ENCODE assay signal across 8 cellular contexts in the genomic region with DNA sequence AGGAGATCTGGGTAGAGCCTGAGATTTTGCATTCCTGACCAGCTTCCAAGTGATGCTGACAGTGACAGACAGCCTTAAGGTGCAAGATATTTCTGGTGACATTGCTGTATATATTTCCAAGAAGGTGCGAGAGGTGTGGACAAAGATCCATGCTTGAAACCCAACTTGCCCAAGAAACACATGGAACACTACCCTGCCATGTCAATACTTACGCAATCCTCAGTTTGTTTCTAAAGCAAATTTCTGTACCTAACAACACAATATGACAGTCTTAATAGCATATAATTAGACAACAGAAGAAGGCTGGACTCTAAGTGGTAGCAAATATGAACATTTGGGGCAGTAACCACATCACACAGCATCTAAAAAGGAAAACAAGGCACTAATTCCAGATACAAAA.
"Had no signal": no experiment of that assay in that cellular context is flagged by ENCODE, and none has a peak within 500 bp of the region (broad histone marks: within the 10 kb centered on the region; RNA-seq: fewer than 3 reads in every experiment).

No MANE protein-coding gene starts in this region.

- ATAC-seq: GM23338, HCT116 had no signal

- H3K4me2 ChIP-seq: GM23338 had no signal

- H3K27ac Mint-ChIP-seq: GM23338, HFFc6, IgD-negative memory B cell had no signal

- DNase-seq: H7, HFFc6, KBM-7 had no signal

- H3K4me1 Mint-ChIP-seq: IgD-negative memory B cell had no signal

- H3K4me1 ChIP-seq: HAP-1 had no signal

- H3K4me3 Mint-ChIP-seq: GM23338, HFFc6, IgD-negative memory B cell had no signal

- H2AFZ ChIP-seq: GM23338 had no signal

- H3K36me3 ChIP-seq: HAP-1 had no signal

- H3K27me3 Mint-ChIP-seq: IgD-negative memory B cell had no signal

- H3K36me3 Mint-ChIP-seq: IgD-negative memory B cell had no signal

- H3K4me3 ChIP-seq: GM23338, HAP-1 had no signal

- H3K27ac ChIP-seq: HL-60 had no signal
